5 cellular contexts compared by ENCODE assay signal in the genomic region with DNA sequence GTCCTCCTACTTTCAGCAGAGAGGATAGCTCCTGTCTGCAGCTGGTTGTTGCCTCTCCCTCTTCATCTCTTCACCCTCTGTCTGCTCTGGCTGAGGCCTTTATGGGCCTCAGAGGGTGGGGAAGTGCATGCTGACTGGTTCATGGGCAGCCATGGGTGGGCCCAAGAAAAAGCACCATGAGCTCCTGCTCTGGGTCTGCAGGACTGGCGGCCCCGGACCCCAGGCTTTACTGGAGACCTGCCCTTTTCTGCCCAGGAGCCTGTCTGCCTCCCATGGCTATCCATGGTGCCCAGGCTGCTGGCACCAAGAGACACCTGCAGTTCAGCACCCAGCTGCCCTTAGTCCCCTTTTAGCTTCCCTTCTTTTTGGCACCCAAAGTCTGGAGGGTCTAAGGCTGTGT.
"Had no signal": no experiment of that assay in that cellular context is flagged by ENCODE, and none has a peak within 500 bp of the region (broad histone marks: within the 10 kb centered on the region; RNA-seq: fewer than 3 reads in every experiment).

No MANE protein-coding gene starts in this region.

- H3K27ac Mint-ChIP-seq: GM23338, H9, IgD-negative memory B cell had no signal

- H3K4me2 ChIP-seq: GM23338 had no signal

- H3K27me3 Mint-ChIP-seq: IgD-negative memory B cell had no signal

- H3K9me3 Mint-ChIP-seq: IgD-negative memory B cell had no signal

- DNase-seq: HCEC 1CT had no signal

- ATAC-seq: HepG2 had no signal

- H3K4me3 Mint-ChIP-seq: GM23338, H9, IgD-negative memory B cell had no signal

- H2AFZ ChIP-seq: GM23338 had no signal

- H3K4me3 ChIP-seq: GM23338 had no signal

- H3K4me1 Mint-ChIP-seq: IgD-negative memory B cell had no signal
